17 cellular contexts compared by ENCODE assay signal in genomic region chr12:15693233-15693911, GRCh38.
A peak's percentile ranks its signal among the peaks of the same experiment; 100 is the strongest.
DNase-seq lines count a peak whose midpoint lies in the region; ATAC-seq and TF ChIP-seq lines count a peak whose summit lies in the region.
"Had no signal": no experiment of that assay in that cellular context is flagged by ENCODE, and none has a peak within 500 bp of the region (broad histone marks: within the 10 kb centered on the region; RNA-seq: fewer than 3 reads in every experiment).

No MANE protein-coding gene starts in this region.

- peaks cover 8% of the 10 kb centered on the region for H3K27me3 Mint-ChIP-seq in CD4-positive, alpha-beta T cell

- H3K27ac Mint-ChIP-seq in CD4-positive, alpha-beta T cell, result no peak overlapping the region
- H3K27ac Mint-ChIP-seq: naive thymus-derived CD4-positive, alpha-beta T cell had no signal

- H3K9ac ChIP-seq in skeletal muscle satellite cell (ENCODE audit: low read depth, low read length), result peak overlapping the region; percentile 37

- H3K4me3 ChIP-seq in fibroblast of mammary gland (ENCODE audit: control insufficient read depth, low read depth, low read length) (no peak overlapping the region), skeletal muscle satellite cell (ENCODE audit: low read length) (no peak overlapping the region)
- H3K4me3 ChIP-seq: SK-N-MC had no signal

- H3K4me3 Mint-ChIP-seq in CD4-positive, alpha-beta T cell, result no peak overlapping the region
- H3K4me3 Mint-ChIP-seq: naive thymus-derived CD4-positive, alpha-beta T cell had no signal

- TF ChIP-seq CTCF in fibroblast of mammary gland (conservative IDR thresholded peaks at IDR 0.05; ENCODE audit: control insufficient read depth, insufficient read depth, low read depth, low read length), result no peak
- TF ChIP-seq CTCF in CD4-positive, alpha-beta T cell (IDR thresholded peaks at IDR 0.05), result no peak

- peak overlapping the region; percentile 41 for H3K4me2 ChIP-seq in skeletal muscle satellite cell (ENCODE audit: low read length)

- POLR2A ChIA-PET in CD4-positive, alpha-beta T cell (lab: Charles Lee), result no interaction called here

- H3K9me3 ChIP-seq in skeletal muscle satellite cell (replicated peaks; ENCODE audit: low read length), result no peaks in the 10 kb centered on the region
- H3K9me3 ChIP-seq in CD4-positive, alpha-beta T cell (ENCODE audit: control insufficient read depth, low read length), result no peaks in the 10 kb centered on the region

- ATAC-seq in CD4-positive, alpha-beta T cell (ENCODE audit: poor library complexity), result no peak
- ATAC-seq: esophagus mucosa; left lobe of liver; naive thymus-derived CD4-positive, alpha-beta T cell had no signal

- DNase-seq in ELR (ENCODE audit: low read depth), result peak; percentile 52
- DNase-seq in RPMI7951 (ENCODE audit: low read depth), result peak; percentile 53
- DNase-seq in fibroblast of mammary gland (ENCODE audit: low read depth), result peak; percentile 72
- no peak for DNase-seq in CD4-positive, alpha-beta T cell
- no peak for DNase-seq in C1 segment of cervical spinal cord (lab: John Stamatoyannopoulos, UW)
- no peak for DNase-seq in SIG-M5 treated with dmso at 0.1 percent for 504 hours (lab: John Stamatoyannopoulos, UW; ENCODE audit: unreplicated experiment)
- DNase-seq in NCI-H226, result no peak
- DNase-seq: amniotic stem cell; DMS79; naive thymus-derived CD4-positive, alpha-beta T cell; NCI-H1694; substantia nigra had no signal

- peaks cover 10% of the 10 kb centered on the region for H3K36me3 ChIP-seq in skeletal muscle satellite cell (ENCODE audit: insufficient read depth, low read length)

- no peak overlapping the region for H3K27ac ChIP-seq in CD4-positive, alpha-beta T cell (ENCODE audit: low read depth, low read length)
- H3K27ac ChIP-seq: C4-2B, SK-N-MC had no signal

- H3K9me3 Mint-ChIP-seq in CD4-positive, alpha-beta T cell, result no peaks in the 10 kb centered on the region

- no peaks in the 10 kb centered on the region for H3K36me3 Mint-ChIP-seq in CD4-positive, alpha-beta T cell (ENCODE audit: low read depth)

- H3K4me1 Mint-ChIP-seq in CD4-positive, alpha-beta T cell (ENCODE audit: low read depth), result no peaks in the 10 kb centered on the region

- no peaks in the 10 kb centered on the region for H3K27me3 ChIP-seq in skeletal muscle satellite cell (ENCODE audit: control insufficient read depth, insufficient read depth, low read length)
- no peaks in the 10 kb centered on the region for H3K27me3 ChIP-seq in CD4-positive, alpha-beta T cell (ENCODE audit: control insufficient read depth, insufficient read depth, low read length)

- CTCF ChIA-PET in CD4-positive, alpha-beta T cell (lab: Charles Lee), result no interaction called here

- peaks cover 63% of the 10 kb centered on the region for H3K4me1 ChIP-seq in skeletal muscle satellite cell (ENCODE audit: control insufficient read depth, insufficient read depth, low read length)

- intact Hi-C loops in CD4-positive, alpha-beta T cell (cut with DNase I, micrococcal nuclease), result no loop called here

Comparison
In these comparisons a context has a peak if more than half of its experiments do, and no peak if none do; other contexts are left out.
1. DNase-seq: peak in ELR (single experiment), RPMI7951 (single experiment) and fibroblast of mammary gland (single experiment); none in CD4-positive, alpha-beta T cell (0 of 10), C1 segment of cervical spinal cord (0 of 14), SIG-M5 treated with dmso at 0.1 percent for 504 hours (single experiment) and NCI-H226 (single experiment).